ENCODE assay signal across 16 cellular contexts in the genomic region with DNA sequence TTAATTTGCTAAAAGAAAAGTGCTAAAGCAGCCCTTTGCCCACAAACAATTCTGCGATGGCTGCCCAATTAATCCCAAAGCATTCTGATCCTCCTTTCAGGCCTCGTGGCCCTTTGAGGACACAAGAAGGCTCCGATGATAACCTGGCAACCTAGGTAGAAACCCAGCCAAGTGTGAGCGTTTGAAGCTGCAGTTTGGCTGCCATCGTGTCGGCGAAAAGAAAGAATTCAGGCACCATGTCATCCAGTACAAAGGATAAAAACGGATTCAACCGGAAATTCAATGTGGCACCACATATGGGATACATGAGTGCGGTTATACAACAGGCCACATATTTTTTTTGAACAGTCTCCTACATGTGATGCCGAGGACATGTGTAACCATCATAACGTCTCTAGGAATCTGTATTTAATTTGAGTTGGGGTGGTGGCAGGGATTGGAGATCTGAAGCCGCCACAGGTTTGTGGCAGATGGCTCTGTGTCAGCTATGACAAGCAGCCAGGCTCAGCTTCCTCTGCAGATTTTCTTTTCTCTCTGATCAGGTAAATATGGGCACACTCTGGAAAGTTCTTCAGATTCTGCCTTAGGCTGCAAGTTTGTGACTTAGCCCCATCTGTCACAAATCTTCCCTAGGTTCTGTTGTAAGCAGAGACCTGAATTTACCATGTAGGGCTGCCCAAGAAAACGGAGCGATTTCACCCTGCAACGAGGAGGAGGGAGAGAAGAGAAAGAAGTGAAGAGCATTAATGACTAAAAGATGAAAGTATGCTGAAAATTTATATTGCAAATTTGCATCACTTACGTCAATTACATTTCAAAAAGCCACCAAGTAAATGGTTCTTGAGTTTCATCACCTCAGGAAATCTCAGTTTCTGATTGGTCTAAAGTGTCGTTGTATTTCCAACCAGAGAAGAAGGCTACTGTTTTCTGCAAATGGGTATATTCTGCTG.
A peak's percentile ranks its signal among the peaks of the same experiment; 100 is the strongest.
DNase-seq lines count a peak whose midpoint lies in the region; TF ChIP-seq lines count a peak whose summit lies in the region.
"Had no signal": no experiment of that assay in that cellular context is flagged by ENCODE, and none has a peak within 500 bp of the region (broad histone marks: within the 10 kb centered on the region; RNA-seq: fewer than 3 reads in every experiment).

No MANE protein-coding gene starts in this region.

- TF ChIP-seq CTCF in suprapubic skin (IDR thresholded peaks at IDR 0.05), result no peak
- no peak for TF ChIP-seq CTCF in prostate gland (IDR thresholded peaks at IDR 0.05)

- no peak for TF ChIP-seq POLR2A in suprapubic skin (IDR thresholded peaks at IDR 0.05)
- no peak for TF ChIP-seq POLR2A in prostate gland (IDR thresholded peaks at IDR 0.05)

- POLR2A ChIA-PET in HEK293T (lab: Yijun Ruan, JAX), result no interaction called here

- 79% methylated on average over 18 of the region's 18 CpGs for WGBS in suprapubic skin
- 95% methylated on average over 18 of the region's 18 CpGs for WGBS in prostate gland

- H3K4me3 ChIP-seq in suprapubic skin (peak overlapping the region; percentile 2), prostate gland (no peak overlapping the region)
- H3K4me3 ChIP-seq: ovary, vagina had no signal

- intact Hi-C loops in prostate gland (cut with DNase I), result no loop called here

- H3K27me3 ChIP-seq in suprapubic skin, result no peaks in the 10 kb centered on the region
- no peaks in the 10 kb centered on the region for H3K27me3 ChIP-seq in prostate gland (replicated peaks; ENCODE audit: insufficient read depth)
- H3K27me3 ChIP-seq: ovary, vagina had no signal

- H3K36me3 ChIP-seq in suprapubic skin, result no peaks in the 10 kb centered on the region
- H3K36me3 ChIP-seq in prostate gland, result no peaks in the 10 kb centered on the region
- H3K36me3 ChIP-seq: ovary, vagina had no signal

- no peaks in the 10 kb centered on the region for H3K4me1 ChIP-seq in suprapubic skin
- H3K4me1 ChIP-seq in prostate gland (replicated peaks), result no peaks in the 10 kb centered on the region
- H3K4me1 ChIP-seq: vagina had no signal

- TF ChIP-seq EP300 in suprapubic skin (IDR thresholded peaks at IDR 0.05), result no peak

- H3K27ac ChIP-seq in suprapubic skin, result peak overlapping the region; percentile 57
- no peak overlapping the region for H3K27ac ChIP-seq in prostate gland
- H3K27ac ChIP-seq: KMS-11, ovary, vagina had no signal

- CTCF ChIA-PET in HEK293T (lab: Yijun Ruan, JAX), result no interaction called here

- H3K9me3 ChIP-seq in suprapubic skin, result no peaks in the 10 kb centered on the region
- no peaks in the 10 kb centered on the region for H3K9me3 ChIP-seq in prostate gland
- H3K9me3 ChIP-seq: ovary, vagina had no signal

- DNase-seq in NCI-H526 treated with DMSO at 0.1 percent for 48 hours (lab: John Stamatoyannopoulos, UW), result peak; percentile 77
- no peak for DNase-seq in NCI-H526 (lab: John Stamatoyannopoulos, UW)
- DNase-seq in LoVo (ENCODE audit: low spot score), result peak; percentile 66
- peak; percentile 20 for DNase-seq in SW480 (ENCODE audit: low spot score)
- no peak for DNase-seq in suprapubic skin (ENCODE audit: low spot score in 2 of 2)
- DNase-seq in HEK293T (ENCODE audit: extremely low spot score), result no peak
- no peak for DNase-seq in KG1 (lab: John Stamatoyannopoulos, UW)
- no peak for DNase-seq in prostate gland (ENCODE audit: low spot score)
- DNase-seq: activated naive CD4-positive, alpha-beta T cell treated with anti-CD3 and anti-CD28 coated beads, Interleukin-2, amount 50 U/mL, for 16 hours; effector CD4-positive, alpha-beta T cell; left ventricle myocardium superior; ovary; RPMI8226; small intestine had no signal

TF ChIP-seq in HEK293T, 16 proteins besides CTCF, POLR2A, EP300 and RAD21:
- no peak for TF ChIP-seq NFRKB (IDR thresholded peaks at IDR 0.05)
- TF ChIP-seq ARNT (IDR thresholded peaks at IDR 0.05), result no peak
- no peak for TF ChIP-seq BHLHE40 (IDR thresholded peaks at IDR 0.05; ENCODE audit: borderline replicate concordance)
- TF ChIP-seq, protein P1, sequence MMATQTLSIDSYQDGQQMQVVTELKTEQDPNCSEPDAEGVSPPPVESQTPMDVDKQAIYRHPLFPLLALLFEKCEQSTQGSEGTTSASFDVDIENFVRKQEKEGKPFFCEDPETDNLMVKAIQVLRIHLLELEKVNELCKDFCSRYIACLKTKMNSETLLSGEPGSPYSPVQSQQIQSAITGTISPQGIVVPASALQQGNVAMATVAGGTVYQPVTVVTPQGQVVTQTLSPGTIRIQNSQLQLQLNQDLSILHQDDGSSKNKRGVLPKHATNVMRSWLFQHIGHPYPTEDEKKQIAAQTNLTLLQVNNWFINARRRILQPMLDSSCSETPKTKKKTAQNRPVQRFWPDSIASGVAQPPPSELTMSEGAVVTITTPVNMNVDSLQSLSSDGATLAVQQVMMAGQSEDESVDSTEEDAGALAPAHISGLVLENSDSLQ (IDR thresholded peaks at IDR 0.05), result no peak
- no peak for TF ChIP-seq ZNF384 (IDR thresholded peaks at IDR 0.05)
- no peak for TF ChIP-seq FOXA1 (IDR thresholded peaks at IDR 0.05)
- TF ChIP-seq LEF1 (IDR thresholded peaks at IDR 0.05; ENCODE audit: borderline replicate concordance), result no peak
- TF ChIP-seq ELF4 (IDR thresholded peaks at IDR 0.05), result no peak
- no peak for TF ChIP-seq CTBP1 (IDR thresholded peaks at IDR 0.05; ENCODE audit: borderline replicate concordance)
- TF ChIP-seq FOXM1 (IDR thresholded peaks at IDR 0.05; ENCODE audit: borderline replicate concordance), result no peak
- TF ChIP-seq SP1 (IDR thresholded peaks at IDR 0.05), result no peak
- TF ChIP-seq HDGF (IDR thresholded peaks at IDR 0.05; ENCODE audit: borderline replicate concordance), result no peak

Comparison
In these comparisons a context has a peak if more than half of its experiments do, and no peak if none do; other contexts are left out.
1. DNase-seq: peak in NCI-H526 treated with DMSO at 0.1 percent for 48 hours (single experiment), LoVo (single experiment) and SW480 (single experiment); none in NCI-H526 (0 of 2), suprapubic skin (0 of 2), HEK293T (single experiment), KG1 (single experiment) and prostate gland (single experiment).